ENCODE assay signal across 1 cellular context in the genomic region with DNA sequence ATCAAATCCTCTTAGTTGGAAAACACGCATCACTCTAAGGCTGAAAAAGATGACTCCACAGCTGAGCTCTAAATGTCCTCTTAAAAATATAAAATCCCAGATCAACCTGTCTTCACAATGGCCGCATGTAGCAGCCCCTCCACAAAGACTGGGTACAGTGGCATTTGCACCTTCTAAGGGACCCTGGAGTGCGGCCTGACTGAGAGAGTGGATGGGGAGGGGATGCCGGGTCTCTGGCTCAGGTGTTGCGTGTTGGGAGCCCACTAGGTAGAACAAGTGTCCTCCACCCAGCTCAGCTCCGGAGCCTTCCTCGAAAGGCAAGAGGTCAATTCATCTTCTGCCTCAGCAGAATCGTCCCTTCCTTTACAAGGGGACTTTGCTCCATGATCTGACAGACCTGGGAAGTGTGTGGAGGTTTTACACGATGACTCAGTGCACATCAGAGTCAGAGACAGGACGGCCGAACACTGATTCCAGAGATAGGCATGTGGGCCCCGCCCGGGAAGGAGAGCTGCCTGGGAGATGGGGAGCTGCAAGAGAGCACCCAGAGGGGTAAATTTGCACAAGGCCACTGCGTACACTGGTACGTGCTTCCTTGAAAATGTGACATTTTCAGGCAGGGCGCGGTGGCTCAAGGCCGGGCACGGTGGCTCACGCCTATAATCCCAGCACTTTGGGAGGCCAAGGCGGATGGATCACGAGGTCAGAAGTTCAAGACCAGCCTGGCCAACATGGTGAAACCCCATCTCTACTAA.
TF ChIP-seq lines count a peak whose summit lies in the region.

No MANE protein-coding gene starts in this region.

TF ChIP-seq in HCT116, 20 proteins besides CTCF, POLR2A, EP300 and RAD21:
- TF ChIP-seq ELF1 (IDR thresholded peaks at IDR 0.05; ENCODE audit: borderline replicate concordance, low read depth) (no peak), SIN3A (IDR thresholded peaks at IDR 0.05; ENCODE audit: low read depth) (peak; percentile 64; the same call in 1 of the 2 replicates), FOSL1 (IDR thresholded peaks at IDR 0.05; ENCODE audit: low read depth) (peak; percentile 91), TCF7L2 (IDR thresholded peaks at IDR 0.05; ENCODE audit: borderline replicate concordance, extremely low read depth, insufficient read depth, insufficient read length) (peak; percentile 84), CBX3 (IDR thresholded peaks at IDR 0.05; ENCODE audit: low read depth) (peak; percentile 98), POLR2AphosphoS5 (IDR thresholded peaks at IDR 0.05; ENCODE audit: low read depth, low read length) (no peak), EZH2phosphoT487 (IDR thresholded peaks at IDR 0.05; ENCODE audit: borderline replicate concordance) (no peak), SRF (IDR thresholded peaks at IDR 0.05; ENCODE audit: low read depth) (peak; percentile 71), JUND (IDR thresholded peaks at IDR 0.05) (peak; percentile 93), SP1 (IDR thresholded peaks at IDR 0.05; ENCODE audit: low read depth) (peak; percentile 88), CEBPB (IDR thresholded peaks at IDR 0.05; ENCODE audit: low read depth) (peak; percentile 22; the same call in 1 of the 2 replicates), ZNF274 (IDR thresholded peaks at IDR 0.05; ENCODE audit: low read depth, low read length) (no peak)
- TF ChIP-seq, protein P1, sequence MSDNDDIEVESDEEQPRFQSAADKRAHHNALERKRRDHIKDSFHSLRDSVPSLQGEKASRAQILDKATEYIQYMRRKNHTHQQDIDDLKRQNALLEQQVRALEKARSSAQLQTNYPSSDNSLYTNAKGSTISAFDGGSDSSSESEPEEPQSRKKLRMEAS (IDR thresholded peaks at IDR 0.05): peak; percentile 73; the same call in 1 of the 2 replicates
- TF ChIP-seq, protein P2, sequence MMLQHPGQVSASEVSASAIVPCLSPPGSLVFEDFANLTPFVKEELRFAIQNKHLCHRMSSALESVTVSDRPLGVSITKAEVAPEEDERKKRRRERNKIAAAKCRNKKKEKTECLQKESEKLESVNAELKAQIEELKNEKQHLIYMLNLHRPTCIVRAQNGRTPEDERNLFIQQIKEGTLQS (IDR thresholded peaks at IDR 0.05): no peak
